Comparison of ENCODE assay signal across 18 cellular contexts in genomic region chr4:9913846-9914245, GRCh38.
DNase-seq lines count a peak whose midpoint lies in the region; ATAC-seq, FAIRE-seq and TF ChIP-seq lines count a peak whose summit lies in the region.
"Had no signal": no experiment of that assay in that cellular context is flagged by ENCODE, and none has a peak within 500 bp of the region (broad histone marks: within the 10 kb centered on the region; RNA-seq: fewer than 3 reads in every experiment).

No MANE protein-coding gene starts in this region.

- intact Hi-C loops in K562 (cut with micrococcal nuclease): no loop called here
- intact Hi-C loops in aorta (cut with DNase I): no loop called here

- BruUV-seq in K562 (replicated peaks; lab: Mats Ljungman, UMichigan): no TSS peak

- TF ChIP-seq CTCF in GM12875 (IDR thresholded peaks at IDR 0.05; ENCODE audit: borderline replicate concordance, insufficient read depth, low read depth, low read length) (0 out of 2 replicates have a peak, but pooled peaks have one; percentile 2), K562 (IDR thresholded peaks at IDR 0.05 in 2 of 3, conservative IDR thresholded peaks at IDR 0.05 in 1 of 3; ENCODE audit: insufficient read depth in 2 of 3, low read depth in 1 of 3, low read length in 3 of 3) (no peak)

- POLR2A ChIA-PET in K562 (lab: Yijun Ruan, JAX): interaction anchor here (0.6 to 1.6 kb wide), 2 partner anchors 14 to 24 kb away, joined by 3 to 4 read pairs; no protein-coding TSS in a partner anchor

- no peaks in the 10 kb centered on the region for H3K79me2 ChIP-seq in K562 (ENCODE audit: control insufficient read depth, insufficient read depth, low read length)

- H3K9ac ChIP-seq in K562 (ENCODE audit: insufficient read depth in 1 of 2, low read depth in 2 of 2, low read length in 2 of 2): no peak overlapping the region

- no peak for TF ChIP-seq EP300 in K562 (IDR thresholded peaks at IDR 0.05; ENCODE audit: low read length)

- TF ChIP-seq RAD21 in K562 (CRISPR knock-in tag; conservative IDR thresholded peaks at IDR 0.05 in 1 of 2, IDR thresholded peaks at IDR 0.05 in 1 of 2): no peak

- no peak overlapping the region for H2AFZ ChIP-seq in K562 (ENCODE audit: low read depth, low read length)

- DNase-seq in NCI-H524 treated with DMSO at 0.1 percent for 48 hours (lab: John Stamatoyannopoulos, UW) (peak; percentile 7), K562 (ENCODE audit: extremely low read depth in 1 of 4, low spot score in 3 of 4) (no peak), mucosa of gallbladder (ENCODE audit: low spot score) (no peak), aorta (no peak), G401 (ENCODE audit: low spot score) (no peak)
- DNase-seq: AML-193; Caco-2; CD4-positive, alpha-beta T cell; GF-D8; HCEC 1CT; Kasumi-1; KG1 had no signal

- TF ChIP-seq POLR2A in K562 (conservative IDR thresholded peaks at IDR 0.05): no peak

- WGBS in K562 (ENCODE audit: insufficient coverage, low coverage, missing lambda C conversion rate): 0% methylated on average over 3 of the region's 3 CpGs
- WGBS in aorta, 2 donors: 77 to 78% methylated on average over 3 of the region's 3 CpGs

- CTCF ChIA-PET in K562 (lab: Yijun Ruan, JAX; ENCODE audit: low intra/inter-chr PET ratio): no interaction called here

- H3K4me3 ChIP-seq in GM12875 (ENCODE audit: low read depth, low read length): no peak overlapping the region
- no peak overlapping the region for H3K4me3 ChIP-seq in K562
- H3K4me3 ChIP-seq in aorta (ENCODE audit: low read length in 2 of 2): no peak overlapping the region

- ATAC-seq in K562 (no peak; the same call in 2 of the 3 replicates), aorta (ENCODE audit: low FRiP score) (no peak)

- H3K27me3 ChIP-seq in K562 (ENCODE audit: control insufficient read depth in 2 of 2, insufficient read depth in 2 of 2, low read length in 2 of 2) (peaks cover 0 to 7% of the 10 kb centered on the region in 2 experiments; a peak in 2 of 5 replicates), aorta (ENCODE audit: control insufficient read depth in 1 of 2, insufficient read depth in 2 of 2, low read length in 1 of 2) (no peaks in the 10 kb centered on the region)

- no peak for FAIRE-seq in K562 (lab: Jason Lieb, UNC)
- FAIRE-seq: A204.1, D721Med, H54 had no signal

- H3K4me1 ChIP-seq in K562 (replicated peaks in 1 of 2; ENCODE audit: control insufficient read depth in 2 of 2, insufficient read depth in 2 of 2, low read length in 2 of 2): no peaks in the 10 kb centered on the region
- no peaks in the 10 kb centered on the region for H3K4me1 ChIP-seq in aorta (ENCODE audit: control insufficient read depth in 1 of 2, insufficient read depth in 2 of 2, low read length in 2 of 2)
- H3K4me1 ChIP-seq: Caco-2 had no signal

- H3K27ac ChIP-seq in K562 (ENCODE audit: extremely low read depth, low read depth, low read length) (no peak overlapping the region), aorta (ENCODE audit: low read depth in 1 of 2, low read length in 2 of 2) (no peak overlapping the region)
- H3K27ac ChIP-seq: C4-2B, HL-60 had no signal

- H4K20me1 ChIP-seq in K562 (replicated peaks; ENCODE audit: control insufficient read depth, insufficient read depth, low read length): no peaks in the 10 kb centered on the region

- no peak overlapping the region for H3K4me2 ChIP-seq in K562 (ENCODE audit: insufficient read depth, low read length)

- H3K36me3 ChIP-seq in K562 (ENCODE audit: control insufficient read depth, insufficient read depth, low read length): no peaks in the 10 kb centered on the region
- H3K36me3 ChIP-seq in aorta (ENCODE audit: control insufficient read depth in 1 of 2, insufficient read depth in 2 of 2, low read length in 1 of 2): peaks cover 0 to 5% of the 10 kb centered on the region in 2 donors

- in situ Hi-C loops in K562 (cut with MboI): no loop called here
- in situ Hi-C loops in G401 (cut with HindIII; ENCODE audit: low sequenced_read_pairs): no loop called here

- H3K9me3 ChIP-seq in K562 (replicated peaks; ENCODE audit: control insufficient read depth, insufficient read depth, low read depth, low read length): no peaks in the 10 kb centered on the region
- H3K9me3 ChIP-seq in aorta (ENCODE audit: control insufficient read depth, low read length): no peaks in the 10 kb centered on the region
- H3K9me3 ChIP-seq: Caco-2 had no signal

- H3K9me1 ChIP-seq in K562 (ENCODE audit: control insufficient read depth, insufficient read depth, low read length): no peaks in the 10 kb centered on the region

TF ChIP-seq in K562, 482 proteins besides CTCF, POLR2A, EP300 and RAD21:
- TF ChIP-seq ATF7 (IDR thresholded peaks at IDR 0.05) (peak; percentile 47; the same call in 1 of the 2 replicates), CBFB (CRISPR knock-in tag; IDR thresholded peaks at IDR 0.05) (no peak)
